12 cellular contexts compared by ENCODE assay signal in the genomic region with DNA sequence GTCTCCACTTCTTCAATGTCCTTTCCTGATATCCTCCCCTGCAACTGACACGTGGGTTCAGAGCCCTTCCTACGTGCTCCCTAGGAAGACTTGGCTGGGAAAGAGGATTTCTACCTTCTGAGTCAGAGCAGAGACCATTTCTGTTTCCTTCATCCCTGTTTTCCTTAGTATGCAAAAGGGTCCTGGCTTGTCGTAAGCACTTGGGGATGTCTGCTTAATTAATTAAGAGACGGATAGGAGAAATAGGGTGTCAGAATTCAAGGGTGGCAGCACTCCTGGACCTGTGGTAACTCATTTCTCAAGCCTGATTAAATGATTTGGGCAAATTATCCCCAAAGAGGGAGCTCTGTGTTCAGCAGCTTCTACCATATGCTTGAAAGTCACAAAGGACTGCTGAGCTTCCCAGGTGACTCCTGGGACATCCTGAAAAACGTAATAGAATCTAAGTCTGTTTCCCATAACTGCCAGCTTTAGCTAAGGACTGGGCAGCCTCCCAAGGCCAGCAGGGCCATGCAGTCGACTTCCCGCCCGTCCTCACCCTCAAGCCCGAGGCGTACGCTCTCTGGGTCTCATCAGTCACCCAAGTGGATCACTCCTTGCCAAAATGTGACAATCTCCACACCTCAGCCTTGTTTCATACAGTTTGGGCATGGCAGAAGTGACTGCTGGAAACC. TPM values are rescaled to one million over a fixed set of nuclear protein-coding genes. Genes with fewer than 3 reads are reported as not detected.
DNase-seq lines count a peak whose midpoint lies in the region; ATAC-seq, FAIRE-seq and TF ChIP-seq lines count a peak whose summit lies in the region.
"Had no signal": no experiment of that assay in that cellular context is flagged by ENCODE, and none has a peak within 500 bp of the region (broad histone marks: within the 10 kb centered on the region; RNA-seq: fewer than 3 reads in every experiment).

No MANE protein-coding gene starts in this region.

- no peak for FAIRE-seq in A549 (lab: Jason Lieb, UNC)
- FAIRE-seq: A204.1 had no signal

- no peak overlapping the region for H3K27ac Mint-ChIP-seq in WTC11

- H3K4me3 Mint-ChIP-seq in WTC11: no peak overlapping the region

- CTCF ChIA-PET in A549 (lab: Yijun Ruan, JAX) (interaction anchor here (0.7 to 1.4 kb wide), 3 partner anchors 14 to 44 kb away, joined by 3 to 5 read pairs (median 3); no protein-coding TSS in a partner anchor), PC-3 (lab: Charles Lee) (no interaction called here), WTC11 (lab: Charles Lee) (no interaction called here)

- H3K4me2 ChIP-seq in A549 (peak overlapping the region; percentile 45), PC-3 (ENCODE audit: low read length) (peak overlapping the region; percentile 41)

- H3K4me3 ChIP-seq in A549 (no peak overlapping the region), PC-3 (ENCODE audit: low read length) (no peak overlapping the region), mucosa of descending colon (no peak overlapping the region)

- intact Hi-C loops in PC-3 (cut with micrococcal nuclease) (no loop called here), mucosa of descending colon (cut with DNase I, micrococcal nuclease) (no loop called here)

- DNase-seq in A549 (ENCODE audit: low read depth in 1 of 2, low spot score in 1 of 2) (peak in 1 of 2 experiments; percentile 28), PC-3 (peak; percentile 64), mucosa of descending colon (no peak), NCI-H2227 treated with DMSO at 0.1 percent for 48 hours (lab: John Stamatoyannopoulos, UW) (no peak), WTC11 (ENCODE audit: low spot score) (no peak)
- DNase-seq: activated CD4-positive, alpha-beta T cell treated with anti-CD3 and anti-CD28 coated beads, Interleukin-2, amount 50 U/mL, for 4 hours; NCI-H146; SHP77 treated with DMSO at 0.1 percent for 48 hours had no signal

- H3K4me1 Mint-ChIP-seq in WTC11: peaks cover 11% of the 10 kb centered on the region

- ATAC-seq in A549: peak; percentile 68 to 72; a peak in 5 of 6 replicates
- ATAC-seq in PC-3: peak; percentile 61
- peak; percentile 54 for ATAC-seq in esophagus mucosa
- ATAC-seq in mucosa of descending colon: peak; percentile 18
- ATAC-seq in HG02981 (IDR thresholded peaks at IDR 0.05; ENCODE audit: unreplicated experiment): no peak
- no peak for ATAC-seq in HG03039 (IDR thresholded peaks at IDR 0.05; ENCODE audit: unreplicated experiment)
- no peak for ATAC-seq in WTC11

- no peak for TF ChIP-seq CTCF in A549 (IDR thresholded peaks at IDR 0.05)
- no peak for TF ChIP-seq CTCF in PC-3 (conservative IDR thresholded peaks at IDR 0.05; ENCODE audit: low read depth, low read length)
- no peak for TF ChIP-seq CTCF in mucosa of descending colon (IDR thresholded peaks at IDR 0.05)
- TF ChIP-seq CTCF in WTC11 (IDR thresholded peaks at IDR 0.05): no peak

- H4K20me1 ChIP-seq in PC-3 (ENCODE audit: low read length): no peaks in the 10 kb centered on the region

- TF ChIP-seq RAD21 in A549 (conservative IDR thresholded peaks at IDR 0.05 in 1 of 2, IDR thresholded peaks at IDR 0.05 in 1 of 2): no peak

- 72% methylated on average over 11 of the region's 11 CpGs for WGBS in A549 (ENCODE audit: missing lambda C conversion rate)

- TF ChIP-seq EP300 in A549 (IDR thresholded peaks at IDR 0.05): no peak

- BruUV-seq in PC-3 (replicated peaks; lab: Mats Ljungman, UMichigan): no TSS peak

- H3K36me3 ChIP-seq in PC-3 (ENCODE audit: low read depth, low read length) (no peaks in the 10 kb centered on the region), mucosa of descending colon (ENCODE audit: low read depth) (no peaks in the 10 kb centered on the region)

- peaks cover 51% of the 10 kb centered on the region for H3K4me1 ChIP-seq in A549
- peaks cover 20% of the 10 kb centered on the region for H3K4me1 ChIP-seq in PC-3 (ENCODE audit: insufficient read depth, low read length)
- H3K4me1 ChIP-seq in mucosa of descending colon (ENCODE audit: low read depth): peaks cover 28% of the 10 kb centered on the region

- H3F3A ChIP-seq in PC-3 (ENCODE audit: low read length, unreplicated experiment): no peaks in the 10 kb centered on the region

- no peaks in the 10 kb centered on the region for H3K9me3 Mint-ChIP-seq in WTC11

- no peaks in the 10 kb centered on the region for H3K27me3 Mint-ChIP-seq in WTC11 (ENCODE audit: low read depth)

- POLR2A ChIA-PET in A549 (lab: Yijun Ruan, JAX): interaction anchor here (0.6 kb wide), 1 partner anchor 20 kb away, joined by 4 read pairs; the partner anchor contains the start of gene ABCA1
- POLR2A ChIA-PET in PC-3 (lab: Charles Lee; ENCODE audit: unreplicated experiment): no interaction called here
- POLR2A ChIA-PET in WTC11 (lab: Charles Lee): interaction anchor here (0.6 kb wide), 1 partner anchor 59 kb away, joined by 3 read pairs; no protein-coding TSS in a partner anchor

- peak overlapping the region; percentile 14 to 37; a peak in 2 of 6 replicates for H3K27ac ChIP-seq in A549
- H3K27ac ChIP-seq in PC-3 (ENCODE audit: low read length): peak overlapping the region; percentile 36

- no peak overlapping the region for H3K9ac ChIP-seq in PC-3 (ENCODE audit: low read length)

- H3K27me3 ChIP-seq in PC-3 (ENCODE audit: low read length): no peaks in the 10 kb centered on the region

- H3K9me3 ChIP-seq in A549 (no peaks in the 10 kb centered on the region), PC-3 (ENCODE audit: low read length) (no peaks in the 10 kb centered on the region), mucosa of descending colon (no peaks in the 10 kb centered on the region)

- peak overlapping the region; percentile 28; the same call in 1 of the 2 replicates for H2AFZ ChIP-seq in PC-3 (ENCODE audit: low read length)

- H3K36me3 Mint-ChIP-seq in WTC11: no peaks in the 10 kb centered on the region

- no peak for TF ChIP-seq POLR2A in A549 (IDR thresholded peaks at IDR 0.05; ENCODE audit: low read length)

- H3K79me2 ChIP-seq in PC-3 (ENCODE audit: low read length): no peaks in the 10 kb centered on the region

- H3K9me2 ChIP-seq in PC-3 (replicated peaks; ENCODE audit: low read length): no peaks in the 10 kb centered on the region

TF ChIP-seq in A549, 52 proteins besides CTCF, POLR2A, EP300 and RAD21 (continues in another document):
- TF ChIP-seq ESRRA (IDR thresholded peaks at IDR 0.05; ENCODE audit: borderline replicate concordance, low read length) (no peak), RFX5 (IDR thresholded peaks at IDR 0.05) (no peak), KDM5A (IDR thresholded peaks at IDR 0.05) (no peak), FOSL2 (IDR thresholded peaks at IDR 0.05) (no peak), FOSL2 (CRISPR knock-in tag; IDR thresholded peaks at IDR 0.05) (no peak)
- TF ChIP-seq, protein P1, sequence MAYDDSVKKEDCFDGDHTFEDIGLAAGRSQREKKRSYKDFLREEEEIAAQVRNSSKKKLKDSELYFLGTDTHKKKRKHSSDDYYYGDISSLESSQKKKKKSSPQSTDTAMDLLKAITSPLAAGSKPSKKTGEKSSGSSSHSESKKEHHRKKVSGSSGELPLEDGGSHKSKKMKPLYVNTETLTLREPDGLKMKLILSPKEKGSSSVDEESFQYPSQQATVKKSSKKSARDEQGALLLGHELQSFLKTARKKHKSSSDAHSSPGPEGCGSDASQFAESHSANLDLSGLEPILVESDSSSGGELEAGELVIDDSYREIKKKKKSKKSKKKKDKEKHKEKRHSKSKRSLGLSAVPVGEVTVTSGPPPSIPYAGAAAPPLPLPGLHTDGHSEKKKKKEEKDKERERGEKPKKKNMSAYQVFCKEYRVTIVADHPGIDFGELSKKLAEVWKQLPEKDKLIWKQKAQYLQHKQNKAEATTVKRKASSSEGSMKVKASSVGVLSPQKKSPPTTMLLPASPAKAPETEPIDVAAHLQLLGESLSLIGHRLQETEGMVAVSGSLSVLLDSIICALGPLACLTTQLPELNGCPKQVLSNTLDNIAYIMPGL (CRISPR knock-in tag; IDR thresholded peaks at IDR 0.05; ENCODE audit: borderline replicate concordance): no peak
- TF ChIP-seq, protein P2, sequence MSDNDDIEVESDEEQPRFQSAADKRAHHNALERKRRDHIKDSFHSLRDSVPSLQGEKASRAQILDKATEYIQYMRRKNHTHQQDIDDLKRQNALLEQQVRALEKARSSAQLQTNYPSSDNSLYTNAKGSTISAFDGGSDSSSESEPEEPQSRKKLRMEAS (IDR thresholded peaks at IDR 0.05): no peak

TF ChIP-seq in WTC11, 78 proteins besides CTCF, POLR2A, EP300 and RAD21 (continues in another document):
- TF ChIP-seq IRF2 (CRISPR knock-in tag; IDR thresholded peaks at IDR 0.05; ENCODE audit: borderline replicate concordance, low read depth): no peak
- TF ChIP-seq, protein P2 (CRISPR knock-in tag; IDR thresholded peaks at IDR 0.05): no peak
- TF ChIP-seq NR2C2 (CRISPR knock-in tag; IDR thresholded peaks at IDR 0.05): no peak
- no peak for TF ChIP-seq ATF2 (CRISPR knock-in tag; IDR thresholded peaks at IDR 0.05; ENCODE audit: borderline replicate concordance, low read depth)
- no peak for TF ChIP-seq FOXK1 (CRISPR knock-in tag; IDR thresholded peaks at IDR 0.05)
- TF ChIP-seq, protein P3, sequence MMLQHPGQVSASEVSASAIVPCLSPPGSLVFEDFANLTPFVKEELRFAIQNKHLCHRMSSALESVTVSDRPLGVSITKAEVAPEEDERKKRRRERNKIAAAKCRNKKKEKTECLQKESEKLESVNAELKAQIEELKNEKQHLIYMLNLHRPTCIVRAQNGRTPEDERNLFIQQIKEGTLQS (CRISPR knock-in tag; conservative IDR thresholded peaks at IDR 0.05): no peak

RNA-seq across cellular contexts. Expression of gene ABCA1, which starts 20.5 kb away (rescaled TPM):
- polyA plus RNA-seq in A549 (2011; rRNA removed) (12.0 and 15.5 TPM in 2 replicates), A549 (2017; fragmentation: RNase III; extraction: RNeasy Plus Mini Kit Qiagen cat#74134 plus additional on column Dnase treatment) (3.1 to 5.0 TPM (median 3.6 TPM) in 3 replicates)
- polyA plus RNA-seq in A549 (2012; cell fraction: cytosol; rRNA removed): 1.3 and 1.4 TPM in 2 replicates
- polyA plus RNA-seq in A549 (2012; cell fraction: nucleus; rRNA removed): 2.9 and 3.7 TPM in 2 replicates
- polyA minus RNA-seq in A549 (2011; rRNA and poly(A)+ RNA removed): 85.4 and 102 TPM in 2 replicates
- total RNA-seq in PC-3 (2014; rRNA removed) (2.3 and 2.5 TPM in 2 replicates), esophagus mucosa (23.9 TPM), mucosa of descending colon (100 to 1,000 TPM in 1 of 3 donors, 10 to 100 TPM in 2; 26.6 to 111 (median 36.8) TPM), WTC11 (2021) (4.6 to 7.8 TPM (median 5.8 TPM) in 3 replicates)

Comparison
In these comparisons a context has a peak if more than half of its experiments do, and no peak if none do; other contexts are left out.
1. ATAC-seq: peak in A549 (2 of 2), PC-3 (single experiment), esophagus mucosa (single experiment) and mucosa of descending colon (single experiment); none in HG02981 (single experiment), HG03039 (single experiment) and WTC11 (single experiment).